In genomic region chr6:16305246-16305725, GRCh38 we compare ENCODE assay signal across 11 cellular contexts.
DNase-seq lines count a peak whose midpoint lies in the region; ATAC-seq and TF ChIP-seq lines count a peak whose summit lies in the region.
"Had no signal": no experiment of that assay in that cellular context is flagged by ENCODE, and none has a peak within 500 bp of the region (broad histone marks: within the 10 kb centered on the region; RNA-seq: fewer than 3 reads in every experiment).

No MANE protein-coding gene starts in this region.

- no peak for TF ChIP-seq CTCF in Calu3 (IDR thresholded peaks at IDR 0.05; ENCODE audit: unreplicated experiment)

- no peak overlapping the region for H3K4me3 Mint-ChIP-seq in Calu3 (ENCODE audit: low read depth, unreplicated experiment)
- H3K4me3 Mint-ChIP-seq: nephron had no signal

- ATAC-seq in GM18508 (IDR thresholded peaks at IDR 0.05; ENCODE audit: insufficient read depth, unreplicated experiment) (peak; percentile 68), GM21515 (IDR thresholded peaks at IDR 0.05; ENCODE audit: unreplicated experiment) (peak; percentile 72), HG03280 (IDR thresholded peaks at IDR 0.05; ENCODE audit: unreplicated experiment) (peak; percentile 70), esophagus mucosa (peak; percentile 53)

- CTCF ChIA-PET in Calu3 (lab: Charles Lee), result no interaction called here

- no peaks in the 10 kb centered on the region for H3K36me3 ChIP-seq in SJCRH30
- H3K36me3 ChIP-seq: adrenal gland had no signal

- no peaks in the 10 kb centered on the region for H3K27me3 Mint-ChIP-seq in Calu3 (ENCODE audit: unreplicated experiment)

- H3K9me3 ChIP-seq in SJCRH30 (replicated peaks), result no peaks in the 10 kb centered on the region
- H3K9me3 ChIP-seq: adrenal gland had no signal

- no peaks in the 10 kb centered on the region for H3K36me3 Mint-ChIP-seq in Calu3 (ENCODE audit: insufficient read depth, unreplicated experiment)

- intact Hi-C loops in Calu3 (cut with micrococcal nuclease; ENCODE audit: unreplicated experiment), result no loop called here

- no peak overlapping the region for H3K27ac Mint-ChIP-seq in Calu3 (ENCODE audit: unreplicated experiment)
- H3K27ac Mint-ChIP-seq: nephron had no signal

- no TSS peak for BruUV-seq in Calu3 (replicated peaks; lab: Mats Ljungman, UMichigan)

- H3K4me1 ChIP-seq in SJCRH30, result no peaks in the 10 kb centered on the region
- H3K4me1 ChIP-seq: adrenal gland had no signal

- H3K4me1 Mint-ChIP-seq in Calu3 (ENCODE audit: low read depth, unreplicated experiment), result no peaks in the 10 kb centered on the region
- H3K4me1 Mint-ChIP-seq: nephron had no signal

- DNase-seq in SJCRH30, result no peak
- DNase-seq in stimulated activated CD4-positive, alpha-beta T cell treated with anti-CD3 and anti-CD28 coated beads, Interleukin-12 subunit alpha, Interleukin-12 subunit beta, amount 100 ng/mL, for 4 hours, result no peak
- DNase-seq in retina, result no peak
- DNase-seq in Calu3, result no peak
- DNase-seq: foreskin melanocyte had no signal

- H3K27ac ChIP-seq in SJCRH30, result no peak overlapping the region
- H3K27ac ChIP-seq: adrenal gland had no signal

- no peaks in the 10 kb centered on the region for H3K9me3 Mint-ChIP-seq in Calu3 (ENCODE audit: low read depth, unreplicated experiment)
- H3K9me3 Mint-ChIP-seq: nephron had no signal

- no peaks in the 10 kb centered on the region for H3K27me3 ChIP-seq in SJCRH30
- H3K27me3 ChIP-seq: adrenal gland had no signal

- H3K4me3 ChIP-seq in SJCRH30, result no peak overlapping the region
- H3K4me3 ChIP-seq: adrenal gland had no signal
